ENCODE assay signal across 8 cellular contexts in the genomic region with DNA sequence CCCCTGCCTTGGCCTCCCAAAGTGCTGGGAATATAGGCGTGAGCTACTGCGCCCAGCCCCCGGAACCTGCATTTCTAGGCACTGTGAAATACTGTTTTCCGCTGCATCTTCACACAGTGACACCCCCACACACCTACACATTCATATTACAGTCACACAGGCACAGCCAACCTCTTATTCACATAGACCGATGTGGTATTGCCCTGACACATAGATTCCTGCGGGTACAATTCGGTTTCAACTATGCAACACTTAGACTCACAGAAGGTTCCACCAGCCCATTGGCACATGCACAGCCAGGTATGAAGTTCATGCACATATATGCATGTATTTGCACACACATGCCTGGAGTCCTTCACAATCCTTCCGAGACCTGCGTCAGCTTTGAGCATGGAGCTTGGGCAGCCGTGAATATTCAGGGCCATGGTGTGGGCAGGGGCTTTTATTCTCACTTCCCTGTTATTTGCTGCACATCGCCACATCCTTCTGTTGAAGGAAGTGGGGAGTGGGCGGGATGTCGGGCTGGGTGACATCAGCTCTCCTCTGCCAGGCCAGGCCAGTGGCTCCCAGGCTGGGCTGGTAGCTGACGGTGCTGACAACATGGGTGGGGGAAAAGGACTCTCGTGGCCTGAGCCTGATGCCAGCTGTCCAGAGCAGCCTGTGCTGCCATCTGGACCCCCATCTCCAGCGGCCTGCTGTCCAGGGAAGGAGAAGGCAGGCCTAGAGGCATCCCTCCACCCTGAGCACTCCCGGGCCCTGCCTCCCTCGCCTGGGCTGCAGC. TPM values are rescaled to one million over a fixed set of nuclear protein-coding genes. Genes with fewer than 3 reads are reported as not detected.
A peak's percentile ranks its signal among the peaks of the same experiment; 100 is the strongest.
DNase-seq lines count a peak whose midpoint lies in the region; ATAC-seq and TF ChIP-seq lines count a peak whose summit lies in the region.

No MANE protein-coding gene starts in this region.

- peak overlapping the region; percentile 39 for H3K4me2 ChIP-seq in smooth muscle cell

- no peaks in the 10 kb centered on the region for H3F3A ChIP-seq in smooth muscle cell (ENCODE audit: low read depth)

- no peaks in the 10 kb centered on the region for H4K20me1 ChIP-seq in smooth muscle cell (ENCODE audit: low read depth)

- H3K27me3 ChIP-seq in smooth muscle cell (ENCODE audit: low read depth): no peaks in the 10 kb centered on the region

- no peaks in the 10 kb centered on the region for H3K79me2 ChIP-seq in smooth muscle cell (ENCODE audit: low read depth)

- no peaks in the 10 kb centered on the region for H3K9me3 ChIP-seq in smooth muscle cell (replicated peaks; ENCODE audit: low read depth)

- no peak overlapping the region for H3K9ac ChIP-seq in smooth muscle cell (ENCODE audit: low read depth)

- no peak overlapping the region for H3K4me3 ChIP-seq in smooth muscle cell

- H3K27ac ChIP-seq in smooth muscle cell (ENCODE audit: low read depth): peak overlapping the region; percentile 46

- peak overlapping the region; percentile 24 for H2AFZ ChIP-seq in smooth muscle cell (ENCODE audit: low read depth)

- no peak for TF ChIP-seq CTCF in smooth muscle cell (IDR thresholded peaks at IDR 0.05; ENCODE audit: borderline replicate concordance, insufficient read depth, poor library complexity, severe bottlenecking)

- H3K36me3 ChIP-seq in smooth muscle cell (ENCODE audit: low read depth): no peaks in the 10 kb centered on the region

- DNase-seq in T-helper 9 cell (peak; percentile 36), smooth muscle cell (lab: John Stamatoyannopoulos, UW; ENCODE audit: unreplicated experiment) (no peak), T1000 (lab: John Stamatoyannopoulos, UW) (no peak), DMS153 (lab: John Stamatoyannopoulos, UW) (no peak), dermis blood vessel endothelial cell (no peak)
- DNase-seq in central memory CD4-positive, alpha-beta T cell: peak; percentile 65

- TF ChIP-seq POLR2A in GM18526 (IDR thresholded peaks at IDR 0.05; ENCODE audit: extremely low read depth, insufficient read length): peak; percentile 36

- no peaks in the 10 kb centered on the region for H3K4me1 ChIP-seq in smooth muscle cell (ENCODE audit: low read depth)

- ATAC-seq in HG03469 (IDR thresholded peaks at IDR 0.05; ENCODE audit: unreplicated experiment): no peak

- 61% methylated on average over 17 of the region's 18 CpGs for WGBS in smooth muscle cell (ENCODE audit: low lambda C conversion rate)

RNA-seq across cellular contexts. Expression of a gene that starts 5.4 kb away (rescaled TPM):
- total RNA-seq in smooth muscle cell: 98.4 and 103 TPM in 2 replicates
- 186 and 198 TPM in 2 replicates for polyA plus RNA-seq in smooth muscle cell
- total RNA-seq in dermis blood vessel endothelial cell: 367 and 370 TPM in 2 replicates

RNA-seq across cellular contexts. Expression of a gene that starts 11.6 kb away (rescaled TPM):
- 2.7 and 3.3 TPM in 2 replicates for total RNA-seq in smooth muscle cell
- 12.3 and 16.4 TPM in 2 replicates for polyA plus RNA-seq in smooth muscle cell
- total RNA-seq in dermis blood vessel endothelial cell: 2.2 and 5.3 TPM in 2 replicates

RNA-seq across cellular contexts. Expression of a gene that starts 28.3 kb away (rescaled TPM):
- 52.5 and 53.1 TPM in 2 replicates for total RNA-seq in smooth muscle cell
- 90.8 and 98.4 TPM in 2 replicates for polyA plus RNA-seq in smooth muscle cell
- total RNA-seq in dermis blood vessel endothelial cell: 95.6 and 110 TPM in 2 replicates

Comparison
In these comparisons a context has a peak if more than half of its experiments do, and no peak if none do; other contexts are left out.
1. DNase-seq: peak in T-helper 9 cell (single experiment) and central memory CD4-positive, alpha-beta T cell (single experiment); none in smooth muscle cell (single experiment), T1000 (single experiment), DMS153 (single experiment) and dermis blood vessel endothelial cell (single experiment).